8 cellular contexts compared by ENCODE assay signal in the genomic region with DNA sequence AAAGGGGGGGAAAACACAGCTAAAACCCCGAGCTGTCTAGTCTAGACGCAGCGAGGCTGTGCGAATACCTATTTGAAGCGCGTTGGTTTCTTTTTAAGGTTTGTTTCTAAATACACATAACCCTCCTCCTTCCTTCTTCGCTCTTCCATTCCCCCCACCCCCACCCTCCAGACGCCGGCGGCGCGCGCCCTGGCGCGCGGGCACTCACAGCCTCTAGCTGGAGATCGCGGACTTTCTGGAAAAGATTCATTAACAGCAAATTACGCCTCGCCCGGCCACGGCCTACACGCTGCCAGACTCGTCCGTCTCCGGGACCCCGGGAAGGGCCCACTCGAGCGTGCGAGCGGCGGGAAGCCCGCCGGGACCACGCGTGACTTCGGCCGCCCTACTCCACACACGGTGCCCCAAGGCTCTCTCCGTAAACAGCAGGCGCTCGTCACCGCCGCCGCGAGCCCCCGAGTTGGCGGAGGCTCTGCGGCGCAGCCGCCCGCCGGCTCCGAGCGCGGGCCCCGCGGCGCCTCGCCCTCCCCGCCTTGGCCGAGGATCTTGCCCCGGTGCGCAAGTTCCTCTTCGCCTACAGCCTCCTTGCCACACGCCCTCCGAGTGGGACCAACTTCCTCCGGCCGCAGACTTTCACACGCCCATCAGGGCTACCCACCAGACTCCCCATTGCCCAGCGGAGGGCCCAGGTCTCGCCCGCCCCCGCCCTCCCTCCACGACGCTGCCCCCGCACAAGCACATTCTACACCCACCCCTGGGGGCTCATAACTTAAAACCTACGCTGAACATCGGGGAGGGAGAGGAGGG. TPM values are rescaled to one million over a fixed set of nuclear protein-coding genes. Genes with fewer than 3 reads are reported as not detected.
A peak's percentile ranks its signal among the peaks of the same experiment; 100 is the strongest.
DNase-seq lines count a peak whose midpoint lies in the region; TF ChIP-seq lines count a peak whose summit lies in the region.

No MANE protein-coding gene starts in this region.

- peaks cover 0 to 24% (median 0%) of the 10 kb centered on the region in 4 donors for H3K9me3 ChIP-seq in stomach

- peaks cover 0 to 70% (median 11%) of the 10 kb centered on the region in 3 donors for H3K27me3 ChIP-seq in stomach

- peak; percentile 55 for DNase-seq in DMS 273 (lab: John Stamatoyannopoulos, UW; ENCODE audit: unreplicated experiment)
- no peak for DNase-seq in DMS 273 treated with DMSO at 0.1 percent for 48 hours (lab: John Stamatoyannopoulos, UW)
- peak; percentile 20 for DNase-seq in NCI-H2227 treated with DMSO at 0.1 percent for 48 hours (lab: John Stamatoyannopoulos, UW)
- DNase-seq in astrocyte of the cerebellum (ENCODE audit: low read depth), result no peak
- DNase-seq in kidney tubule cell (ENCODE audit: low spot score), result peak; percentile 41
- DNase-seq in stomach, result no peak
- no peak for DNase-seq in stimulated activated CD8-positive, alpha-beta memory T cell treated with anti-CD3 and anti-CD28 coated beads, Interleukin-4, amount 100 ng/mL, for 48 hours
- DNase-seq in GM19240 (ENCODE audit: insufficient read length, low spot score), result no peak

- H3K4me1 ChIP-seq in stomach, result peaks cover 9 to 96% (median 52%) of the 10 kb centered on the region in 4 donors

- peak overlapping the region; percentile 88 to 95 (median 93) for H3K27ac ChIP-seq in stomach

- TF ChIP-seq CTCF in astrocyte of the cerebellum (IDR thresholded peaks at IDR 0.05; ENCODE audit: low read depth, low read length, missing control alignments) (no peak), stomach (IDR thresholded peaks at IDR 0.05) (no peak)

- no peak for TF ChIP-seq EP300 in stomach (IDR thresholded peaks at IDR 0.05)

- H3K4me3 ChIP-seq in astrocyte of the cerebellum (ENCODE audit: low read depth, low read length), result peak overlapping the region; percentile 45
- peak overlapping the region; percentile 63 to 75 (median 70) for H3K4me3 ChIP-seq in stomach

- intact Hi-C loops in stomach (cut with DNase I; ENCODE audit: low total_unique reads), result loop anchor here (10.0 kb wide), 1 partner anchor 59 kb away; no protein-coding TSS in a partner anchor

- in situ Hi-C loops in astrocyte of the cerebellum (cut with HindIII; ENCODE audit: low sequenced_read_pairs), result no loop called here

- H3K36me3 ChIP-seq in stomach, result no peaks in the 10 kb centered on the region

- 0 to 8% (median 1%) methylated on average over 33 to 76 of the region's 79 CpGs for WGBS in stomach, 5 donors

- no peak for TF ChIP-seq POLR2A in stomach (IDR thresholded peaks at IDR 0.05)

RNA-seq across cellular contexts. Expression of gene BCOR, which starts 2.0 kb away (rescaled TPM):
- 10 to 100 TPM; 11.0 to 45.5 (median 34.8) TPM for total RNA-seq in stomach
- polyA plus RNA-seq in stomach, result 10 to 100 TPM in 1 of 3 donors, 1 to 10 TPM in 2; 4.4 to 11.8 (median 5.0) TPM

Comparison
In these comparisons a context has a peak if more than half of its experiments do, and no peak if none do; other contexts are left out.
1. DNase-seq: peak in DMS 273 (single experiment), NCI-H2227 treated with DMSO at 0.1 percent for 48 hours (single experiment) and kidney tubule cell (single experiment); none in DMS 273 treated with DMSO at 0.1 percent for 48 hours (single experiment), astrocyte of the cerebellum (single experiment), stomach (single experiment), stimulated activated CD8-positive, alpha-beta memory T cell treated with anti-CD3 and anti-CD28 coated beads, Interleukin-4, amount 100 ng/mL, for 48 hours (single experiment) and GM19240 (single experiment).